Comparison of ENCODE assay signal across 8 cellular contexts in genomic region chr7:92813390-92814024, GRCh38. TPM values are rescaled to one million over a fixed set of nuclear protein-coding genes. Genes with fewer than 3 reads are reported as not detected.
A peak's percentile ranks its signal among the peaks of the same experiment; 100 is the strongest.
DNase-seq lines count a peak whose midpoint lies in the region; ATAC-seq lines count a peak whose summit lies in the region.

No MANE protein-coding gene starts in this region.

- intact Hi-C loops in activated T-helper 2 cell treated with anti-CD3 and anti-CD28 coated beads, Interferon-gamma antibody, Interleukin-2, Interleukin-4, amounts not matched to agents 10 μg/mL and 5 μg/mL and 100 μg/mL, durations not matched to agents 14 hours and 24 hours and 36 hours (cut with micrococcal nuclease): loop anchor here (1.0 to 5.0 kb wide), 11 partner anchors 10 to 188 kb away; no protein-coding TSS in a partner anchor

- peaks cover 69% of the 10 kb centered on the region for H3K36me3 Mint-ChIP-seq in activated T-helper 2 cell treated with anti-CD3 and anti-CD28 coated beads, Interferon-gamma antibody, Interleukin-2, Interleukin-4, amounts not matched to agents 10 μg/mL and 5 μg/mL and 100 μg/mL, durations not matched to agents 14 hours and 24 hours and 36 hours (ENCODE audit: low read depth)
- peaks cover 15% of the 10 kb centered on the region for H3K36me3 Mint-ChIP-seq in stimulated activated memory B cell treated with anti-CD40 and anti-IgM and Interleukin-4, amounts not matched to agents 10 μg/mL and 1 μg/mL and 100 μg/mL, for 72 hours

- peaks cover 72% of the 10 kb centered on the region for H3K4me1 Mint-ChIP-seq in activated T-helper 2 cell treated with anti-CD3 and anti-CD28 coated beads, Interferon-gamma antibody, Interleukin-2, Interleukin-4, amounts not matched to agents 10 μg/mL and 5 μg/mL and 100 μg/mL, durations not matched to agents 14 hours and 24 hours and 36 hours (ENCODE audit: low read depth)
- peaks cover 41% of the 10 kb centered on the region for H3K4me1 Mint-ChIP-seq in stimulated activated memory B cell treated with anti-CD40 and anti-IgM and Interleukin-4, amounts not matched to agents 10 μg/mL and 1 μg/mL and 100 μg/mL, for 72 hours

- H3K9me3 Mint-ChIP-seq in activated T-helper 2 cell treated with anti-CD3 and anti-CD28 coated beads, Interferon-gamma antibody, Interleukin-2, Interleukin-4, amounts not matched to agents 10 μg/mL and 5 μg/mL and 100 μg/mL, durations not matched to agents 14 hours and 24 hours and 36 hours: peaks cover 28% of the 10 kb centered on the region
- peaks cover 11% of the 10 kb centered on the region for H3K9me3 Mint-ChIP-seq in stimulated activated memory B cell treated with anti-CD40 and anti-IgM and Interleukin-4, amounts not matched to agents 10 μg/mL and 1 μg/mL and 100 μg/mL, for 72 hours

- ATAC-seq in GM21367 (IDR thresholded peaks at IDR 0.05; ENCODE audit: unreplicated experiment) (peak; percentile 41), HG03558 (IDR thresholded peaks at IDR 0.05; ENCODE audit: extremely low read depth, unreplicated experiment) (peak; percentile 51)
- ATAC-seq in stimulated activated memory B cell treated with anti-CD40 and anti-IgM and Interleukin-4, amounts not matched to agents 10 μg/mL and 1 μg/mL and 100 μg/mL, for 72 hours: peak; percentile 78

- H3K4me3 Mint-ChIP-seq in activated T-helper 2 cell treated with anti-CD3 and anti-CD28 coated beads, Interferon-gamma antibody, Interleukin-2, Interleukin-4, amounts not matched to agents 10 μg/mL and 5 μg/mL and 100 μg/mL, durations not matched to agents 14 hours and 24 hours and 36 hours (ENCODE audit: low read depth): peak overlapping the region; percentile 64
- H3K4me3 Mint-ChIP-seq in stimulated activated memory B cell treated with anti-CD40 and anti-IgM and Interleukin-4, amounts not matched to agents 10 μg/mL and 1 μg/mL and 100 μg/mL, for 72 hours: peak overlapping the region; percentile 55

- H3K27me3 Mint-ChIP-seq in activated T-helper 2 cell treated with anti-CD3 and anti-CD28 coated beads, Interferon-gamma antibody, Interleukin-2, Interleukin-4, amounts not matched to agents 10 μg/mL and 5 μg/mL and 100 μg/mL, durations not matched to agents 14 hours and 24 hours and 36 hours (ENCODE audit: low read depth): no peaks in the 10 kb centered on the region
- H3K27me3 Mint-ChIP-seq in stimulated activated memory B cell treated with anti-CD40 and anti-IgM and Interleukin-4, amounts not matched to agents 10 μg/mL and 1 μg/mL and 100 μg/mL, for 72 hours: no peaks in the 10 kb centered on the region

- peak overlapping the region; percentile 98 for H3K27ac Mint-ChIP-seq in activated T-helper 2 cell treated with anti-CD3 and anti-CD28 coated beads, Interferon-gamma antibody, Interleukin-2, Interleukin-4, amounts not matched to agents 10 μg/mL and 5 μg/mL and 100 μg/mL, durations not matched to agents 14 hours and 24 hours and 36 hours
- peak overlapping the region; percentile 80 for H3K27ac Mint-ChIP-seq in stimulated activated memory B cell treated with anti-CD40 and anti-IgM and Interleukin-4, amounts not matched to agents 10 μg/mL and 1 μg/mL and 100 μg/mL, for 72 hours

- DNase-seq in ELR (ENCODE audit: low read depth): peak; percentile 65
- DNase-seq in activated T-helper 2 cell treated with anti-CD3 and anti-CD28 coated beads, Interferon-gamma antibody, Interleukin-2, Interleukin-4, amounts not matched to agents 10 μg/mL and 5 μg/mL and 100 μg/mL, durations not matched to agents 14 hours and 24 hours and 36 hours (ENCODE audit: low spot score): no peak
- DNase-seq in HUDEP-2 (lab: John Stamatoyannopoulos, UW; ENCODE audit: unreplicated experiment in 76 of 76): no peak
- no peak for DNase-seq in cerebellum (ENCODE audit: low spot score)
- no peak for DNase-seq in activated CD4-positive, alpha-beta T cell treated with anti-CD3 and anti-CD28 coated beads for 4 hours

RNA-seq across cellular contexts. Expression of gene CDK6, which starts 22.9 kb away (rescaled TPM):
- 254 and 265 TPM in 2 replicates for total RNA-seq in activated T-helper 2 cell treated with anti-CD3 and anti-CD28 coated beads, Interferon-gamma antibody, Interleukin-2, Interleukin-4, amounts not matched to agents 10 μg/mL and 5 μg/mL and 100 μg/mL, durations not matched to agents 14 hours and 24 hours and 36 hours
- 81.6 TPM for total RNA-seq in cerebellum
